Comparison of ENCODE assay signal across 1 cellular context in genomic region chr6:47310131-47310480, GRCh38.
TF ChIP-seq lines count a peak whose summit lies in the region.

No MANE protein-coding gene starts in this region.

TF ChIP-seq in SK-N-SH, 30 proteins besides CTCF, POLR2A, EP300 and RAD21 (continued from another document):
- TF ChIP-seq PBX3 (IDR thresholded peaks at IDR 0.05) (no peak), FOSL2 (IDR thresholded peaks at IDR 0.05; ENCODE audit: borderline replicate concordance, low read depth) (no peak), POLR2AphosphoS5 (IDR thresholded peaks at IDR 0.05; ENCODE audit: low read depth, low read length) (no peak), MEF2A (IDR thresholded peaks at IDR 0.05; ENCODE audit: borderline replicate concordance, low read depth) (no peak), USF1 (IDR thresholded peaks at IDR 0.05; ENCODE audit: borderline replicate concordance, low read depth) (no peak), REST (IDR thresholded peaks at IDR 0.05; ENCODE audit: low read depth, low read length) (no peak), RXRA (IDR thresholded peaks at IDR 0.05; ENCODE audit: borderline replicate concordance, low read depth) (no peak), CHD2 (IDR thresholded peaks at IDR 0.05; ENCODE audit: low read length, partially characterized antibody) (no peak), RFX5 (IDR thresholded peaks at IDR 0.05; ENCODE audit: low read length) (no peak), USF2 (IDR thresholded peaks at IDR 0.05; ENCODE audit: borderline replicate concordance, low read depth, low read length) (no peak), EZH2phosphoT487 (IDR thresholded peaks at IDR 0.05; ENCODE audit: borderline replicate concordance, low read depth) (no peak), SIN3A (IDR thresholded peaks at IDR 0.05; ENCODE audit: borderline replicate concordance, low read depth, low read length) (no peak), SMC3 (IDR thresholded peaks at IDR 0.05; ENCODE audit: low read depth, low read length) (no peak)
